1 cellular context compared by ENCODE assay signal in genomic region chr6:27144740-27145079, GRCh38.
A peak's percentile ranks its signal among the peaks of the same experiment; 100 is the strongest.
TF ChIP-seq lines count a peak whose summit lies in the region.

No MANE protein-coding gene starts in this region.

TF ChIP-seq in K562, 482 proteins besides CTCF, POLR2A, EP300 and RAD21 (continued from another document and continues in another):
- TF ChIP-seq CTCFL (IDR thresholded peaks at IDR 0.05; ENCODE audit: borderline replicate concordance, insufficient read depth, low read depth, low read length, poor library complexity, severe bottlenecking): no peak
- TF ChIP-seq ZFP91 (CRISPR knock-in tag; IDR thresholded peaks at IDR 0.05): no peak
- TF ChIP-seq ATF7 (IDR thresholded peaks at IDR 0.05): no peak
- TF ChIP-seq ADNP (tag; IDR thresholded peaks at IDR 0.05): no peak
- TF ChIP-seq ZNF324 (CRISPR knock-in tag; IDR thresholded peaks at IDR 0.05): 0 out of 2 replicates have a peak, but pooled peaks have one; percentile 4
- TF ChIP-seq IFI16 (CRISPR knock-in tag; IDR thresholded peaks at IDR 0.05): no peak
- no peak for TF ChIP-seq ZNF766 (CRISPR knock-in tag; conservative IDR thresholded peaks at IDR 0.05)
- TF ChIP-seq, protein P1, sequence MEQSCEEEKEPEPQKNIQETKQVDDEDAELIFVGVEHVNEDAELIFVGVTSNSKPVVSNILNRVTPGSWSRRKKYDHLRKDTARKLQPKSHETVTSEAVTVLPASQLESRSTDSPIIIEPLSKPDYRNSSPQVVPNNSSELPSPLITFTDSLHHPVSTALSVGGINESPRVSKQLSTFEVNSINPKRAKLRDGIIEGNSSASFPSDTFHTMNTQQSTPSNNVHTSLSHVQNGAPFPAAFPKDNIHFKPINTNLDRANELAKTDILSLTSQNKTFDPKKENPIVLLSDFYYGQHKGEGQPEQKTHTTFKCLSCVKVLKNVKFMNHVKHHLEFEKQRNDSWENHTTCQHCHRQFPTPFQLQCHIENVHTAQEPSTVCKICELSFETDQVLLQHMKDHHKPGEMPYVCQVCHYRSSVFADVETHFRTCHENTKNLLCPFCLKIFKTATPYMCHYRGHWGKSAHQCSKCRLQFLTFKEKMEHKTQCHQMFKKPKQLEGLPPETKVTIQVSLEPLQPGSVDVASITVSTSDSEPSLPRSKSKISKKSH (CRISPR knock-in tag; IDR thresholded peaks at IDR 0.05): no peak
- no peak for TF ChIP-seq TFAM (CRISPR knock-in tag; conservative IDR thresholded peaks at IDR 0.05)
- no peak for TF ChIP-seq HDGF (IDR thresholded peaks at IDR 0.05)
- TF ChIP-seq RBM15 (IDR thresholded peaks at IDR 0.05; ENCODE audit: insufficient read depth, low read length): no peak
- peak; percentile 35 for TF ChIP-seq CCNT2 (IDR thresholded peaks at IDR 0.05; ENCODE audit: borderline replicate concordance, extremely low read depth, insufficient read length, low read depth, low read length)
- TF ChIP-seq, protein P2, sequence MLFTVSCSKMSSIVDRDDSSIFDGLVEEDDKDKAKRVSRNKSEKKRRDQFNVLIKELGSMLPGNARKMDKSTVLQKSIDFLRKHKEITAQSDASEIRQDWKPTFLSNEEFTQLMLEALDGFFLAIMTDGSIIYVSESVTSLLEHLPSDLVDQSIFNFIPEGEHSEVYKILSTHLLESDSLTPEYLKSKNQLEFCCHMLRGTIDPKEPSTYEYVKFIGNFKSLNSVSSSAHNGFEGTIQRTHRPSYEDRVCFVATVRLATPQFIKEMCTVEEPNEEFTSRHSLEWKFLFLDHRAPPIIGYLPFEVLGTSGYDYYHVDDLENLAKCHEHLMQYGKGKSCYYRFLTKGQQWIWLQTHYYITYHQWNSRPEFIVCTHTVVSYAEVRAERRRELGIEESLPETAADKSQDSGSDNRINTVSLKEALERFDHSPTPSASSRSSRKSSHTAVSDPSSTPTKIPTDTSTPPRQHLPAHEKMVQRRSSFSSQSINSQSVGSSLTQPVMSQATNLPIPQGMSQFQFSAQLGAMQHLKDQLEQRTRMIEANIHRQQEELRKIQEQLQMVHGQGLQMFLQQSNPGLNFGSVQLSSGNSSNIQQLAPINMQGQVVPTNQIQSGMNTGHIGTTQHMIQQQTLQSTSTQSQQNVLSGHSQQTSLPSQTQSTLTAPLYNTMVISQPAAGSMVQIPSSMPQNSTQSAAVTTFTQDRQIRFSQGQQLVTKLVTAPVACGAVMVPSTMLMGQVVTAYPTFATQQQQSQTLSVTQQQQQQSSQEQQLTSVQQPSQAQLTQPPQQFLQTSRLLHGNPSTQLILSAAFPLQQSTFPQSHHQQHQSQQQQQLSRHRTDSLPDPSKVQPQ (CRISPR knock-in tag; IDR thresholded peaks at IDR 0.05; ENCODE audit: borderline replicate concordance): no peak
- no peak for TF ChIP-seq ZNF12 (CRISPR knock-in tag; IDR thresholded peaks at IDR 0.05)
- TF ChIP-seq DMBX1 (CRISPR knock-in tag; IDR thresholded peaks at IDR 0.05; ENCODE audit: borderline replicate concordance): no peak
- no peak for TF ChIP-seq ZNF224 (CRISPR knock-in tag; IDR thresholded peaks at IDR 0.05)
- TF ChIP-seq SIN3B (IDR thresholded peaks at IDR 0.05; ENCODE audit: low read depth): no peak
- no peak for TF ChIP-seq GATAD2A (IDR thresholded peaks at IDR 0.05)
- TF ChIP-seq GABPB1 (CRISPR knock-in tag; IDR thresholded peaks at IDR 0.05): no peak
- TF ChIP-seq NFE2L1 (tag; IDR thresholded peaks at IDR 0.05; ENCODE audit: borderline replicate concordance, low read depth): no peak
- peak; percentile 52; the same call in 1 of the 2 replicates for TF ChIP-seq HNRNPUL1 (IDR thresholded peaks at IDR 0.05; ENCODE audit: low read length)
- no peak for TF ChIP-seq CREB3L1 (IDR thresholded peaks at IDR 0.05; ENCODE audit: borderline replicate concordance, low read depth)
- no peak for TF ChIP-seq ETV1 (tag; conservative IDR thresholded peaks at IDR 0.05; ENCODE audit: low read depth)
- TF ChIP-seq HNRNPLL (IDR thresholded peaks at IDR 0.05; ENCODE audit: low read depth, low read length, poor library complexity, severe bottlenecking): no peak
- TF ChIP-seq SNRNP70 (optimal IDR thresholded peaks at IDR 0.05; ENCODE audit: low read depth, low read length): no peak
- no peak for TF ChIP-seq ID3 (CRISPR knock-in tag; IDR thresholded peaks at IDR 0.05)
- TF ChIP-seq ID3 (tag; IDR thresholded peaks at IDR 0.05): no peak
- no peak for TF ChIP-seq SP2 (IDR thresholded peaks at IDR 0.05; ENCODE audit: extremely low read depth, low read depth, low read length, poor library complexity, severe bottlenecking)
- no peak; the same call in 1 of the 2 replicates for TF ChIP-seq HOXB6 (CRISPR knock-in tag; IDR thresholded peaks at IDR 0.05; ENCODE audit: borderline replicate concordance)
- TF ChIP-seq HDAC6 (IDR thresholded peaks at IDR 0.05; ENCODE audit: low read depth, low read length): no peak
- TF ChIP-seq FOXA1 (IDR thresholded peaks at IDR 0.05; ENCODE audit: borderline replicate concordance): no peak
- no peak for TF ChIP-seq MAFK (IDR thresholded peaks at IDR 0.05; ENCODE audit: low read length)
- peak; percentile 4 to 10; a peak in 3 of 4 replicates for TF ChIP-seq MLLT1 (IDR thresholded peaks at IDR 0.05)
- TF ChIP-seq LARP7 (IDR thresholded peaks at IDR 0.05): no peak
- TF ChIP-seq KLF1 (tag; IDR thresholded peaks at IDR 0.05): no peak
- peak; percentile 6; the same call in 1 of the 2 replicates for TF ChIP-seq CREB1 (IDR thresholded peaks at IDR 0.05)
- TF ChIP-seq CREB1 (CRISPR knock-in tag; IDR thresholded peaks at IDR 0.05): no peak
- TF ChIP-seq CC2D1A (IDR thresholded peaks at IDR 0.05): no peak
- no peak for TF ChIP-seq KDM5B (IDR thresholded peaks at IDR 0.05; ENCODE audit: insufficient replicate concordance, low read depth, low read length)
- no peak for TF ChIP-seq FOSL1 (tag; conservative IDR thresholded peaks at IDR 0.05)
- no peak for TF ChIP-seq HNRNPK (IDR thresholded peaks at IDR 0.05; ENCODE audit: low read depth, low read length, poor library complexity, severe bottlenecking)
- no peak for TF ChIP-seq BHLHE40 (IDR thresholded peaks at IDR 0.05; ENCODE audit: low read length)
- no peak for TF ChIP-seq BDP1 (IDR thresholded peaks at IDR 0.05; ENCODE audit: insufficient read depth, insufficient read length)
- TF ChIP-seq SRSF1 (IDR thresholded peaks at IDR 0.05; ENCODE audit: low read depth, low read length): no peak
- TF ChIP-seq, protein P3, sequence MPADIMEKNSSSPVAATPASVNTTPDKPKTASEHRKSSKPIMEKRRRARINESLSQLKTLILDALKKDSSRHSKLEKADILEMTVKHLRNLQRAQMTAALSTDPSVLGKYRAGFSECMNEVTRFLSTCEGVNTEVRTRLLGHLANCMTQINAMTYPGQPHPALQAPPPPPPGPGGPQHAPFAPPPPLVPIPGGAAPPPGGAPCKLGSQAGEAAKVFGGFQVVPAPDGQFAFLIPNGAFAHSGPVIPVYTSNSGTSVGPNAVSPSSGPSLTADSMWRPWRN (IDR thresholded peaks at IDR 0.05; ENCODE audit: low read depth): no peak
- TF ChIP-seq SOX6 (IDR thresholded peaks at IDR 0.05): no peak
- TF ChIP-seq DNMT1 (IDR thresholded peaks at IDR 0.05): no peak
- TF ChIP-seq PHF21A (IDR thresholded peaks at IDR 0.05; ENCODE audit: borderline replicate concordance, low read depth): no peak
- TF ChIP-seq, protein P4, sequence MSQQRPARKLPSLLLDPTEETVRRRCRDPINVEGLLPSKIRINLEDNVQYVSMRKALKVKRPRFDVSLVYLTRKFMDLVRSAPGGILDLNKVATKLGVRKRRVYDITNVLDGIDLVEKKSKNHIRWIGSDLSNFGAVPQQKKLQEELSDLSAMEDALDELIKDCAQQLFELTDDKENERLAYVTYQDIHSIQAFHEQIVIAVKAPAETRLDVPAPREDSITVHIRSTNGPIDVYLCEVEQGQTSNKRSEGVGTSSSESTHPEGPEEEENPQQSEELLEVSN (IDR thresholded peaks at IDR 0.05; ENCODE audit: borderline replicate concordance in 1 of 2, extremely low read depth in 1 of 2, insufficient read depth in 1 of 2, insufficient read length in 1 of 2, low read depth in 1 of 2, low read length in 1 of 2, poor library complexity in 1 of 2, severe bottlenecking in 1 of 2): no peak
- TF ChIP-seq HCFC1 (IDR thresholded peaks at IDR 0.05; ENCODE audit: low read depth, low read length): no peak
- TF ChIP-seq, protein P5, sequence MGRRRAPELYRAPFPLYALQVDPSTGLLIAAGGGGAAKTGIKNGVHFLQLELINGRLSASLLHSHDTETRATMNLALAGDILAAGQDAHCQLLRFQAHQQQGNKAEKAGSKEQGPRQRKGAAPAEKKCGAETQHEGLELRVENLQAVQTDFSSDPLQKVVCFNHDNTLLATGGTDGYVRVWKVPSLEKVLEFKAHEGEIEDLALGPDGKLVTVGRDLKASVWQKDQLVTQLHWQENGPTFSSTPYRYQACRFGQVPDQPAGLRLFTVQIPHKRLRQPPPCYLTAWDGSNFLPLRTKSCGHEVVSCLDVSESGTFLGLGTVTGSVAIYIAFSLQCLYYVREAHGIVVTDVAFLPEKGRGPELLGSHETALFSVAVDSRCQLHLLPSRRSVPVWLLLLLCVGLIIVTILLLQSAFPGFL (CRISPR knock-in tag; IDR thresholded peaks at IDR 0.05): no peak
- TF ChIP-seq SMAD4 (CRISPR knock-in tag; conservative IDR thresholded peaks at IDR 0.05): no peak
- peak; percentile 74 for TF ChIP-seq POLR2AphosphoS5 (IDR thresholded peaks at IDR 0.05; ENCODE audit: control insufficient read depth, insufficient read depth, low read depth, low read length)
- TF ChIP-seq CXXC5 (CRISPR knock-in tag; IDR thresholded peaks at IDR 0.05): no peak
- TF ChIP-seq ASH1L (IDR thresholded peaks at IDR 0.05; ENCODE audit: borderline replicate concordance, low read depth, partially characterized antibody): no peak
- no peak for TF ChIP-seq CREBBP (IDR thresholded peaks at IDR 0.05; ENCODE audit: low read depth, low read length)
- no peak for TF ChIP-seq MTA1 (IDR thresholded peaks at IDR 0.05; ENCODE audit: borderline replicate concordance)
- TF ChIP-seq MAZ (CRISPR knock-in tag; conservative IDR thresholded peaks at IDR 0.05 in 1 of 2, IDR thresholded peaks at IDR 0.05 in 1 of 2): peak in 1 of 2 experiments; percentile 28; a peak in 1 of 4 replicates
- no peak for TF ChIP-seq CSDE1 (IDR thresholded peaks at IDR 0.05)
- no peak for TF ChIP-seq HDAC3 (IDR thresholded peaks at IDR 0.05; ENCODE audit: borderline replicate concordance, partially characterized antibody)
- no peak for TF ChIP-seq NFYB (IDR thresholded peaks at IDR 0.05; ENCODE audit: extremely low read depth, insufficient read length)
